ENCODE assay signal across 28 cellular contexts in genomic region chr10:108014145-108014901, GRCh38.
DNase-seq lines count a peak whose midpoint lies in the region; ATAC-seq, FAIRE-seq and TF ChIP-seq lines count a peak whose summit lies in the region.
"Had no signal": no experiment of that assay in that cellular context is flagged by ENCODE, and none has a peak within 500 bp of the region (broad histone marks: within the 10 kb centered on the region; RNA-seq: fewer than 3 reads in every experiment).

No MANE protein-coding gene starts in this region.

- ATAC-seq in GM21737 (IDR thresholded peaks at IDR 0.05; ENCODE audit: unreplicated experiment) (peak; percentile 54), HG03060 (IDR thresholded peaks at IDR 0.05; ENCODE audit: low read depth, unreplicated experiment) (peak; percentile 56)
- ATAC-seq: activated CD4-positive, CD25-positive, alpha-beta regulatory T cell treated with anti-CD3 and anti-CD28 coated beads, Interleukin-2, amount 50 U/mL, for 24 hours; activated CD8-positive, alpha-beta T cell treated with anti-CD3 and anti-CD28 coated beads, Interleukin-2, amount 10 ng/mL, durations not matched to agents 7 days and 5 days; esophagus mucosa; PC-3; sciatic nerve; stimulated activated naive CD8-positive, alpha-beta T cell treated with anti-CD3 and anti-CD28 coated beads, Interleukin-15, amount 100 ng/mL, for 72 hours had no signal

- H3K36me3 ChIP-seq in kidney (ENCODE audit: control insufficient read depth in 1 of 2, insufficient read depth in 2 of 2, low read length in 2 of 2): no peaks in the 10 kb centered on the region
- H3K36me3 ChIP-seq: upper lobe of left lung had no signal

- H3K36me3 Mint-ChIP-seq in T-helper 2 cell treated with Interferon-gamma antibody and Interleukin-4, amounts not matched to agents 5 μg/mL and 100 μg/mL, for 36 hours (ENCODE audit: low read depth): no peaks in the 10 kb centered on the region

- no peak overlapping the region for H3K4me3 Mint-ChIP-seq in T-helper 2 cell treated with Interferon-gamma antibody and Interleukin-4, amounts not matched to agents 5 μg/mL and 100 μg/mL, for 36 hours
- H3K4me3 Mint-ChIP-seq: activated CD8-positive, alpha-beta T cell treated with anti-CD3 and anti-CD28 coated beads, Interleukin-2, amount 10 ng/mL, durations not matched to agents 7 days and 5 days; stimulated activated naive CD8-positive, alpha-beta T cell treated with anti-CD3 and anti-CD28 coated beads, Interleukin-15, amount 100 ng/mL, for 72 hours had no signal

- FAIRE-seq in kidney (lab: Jason Lieb, UNC) (peak; percentile 29), D721Med (lab: Jason Lieb, UNC) (no peak)
- FAIRE-seq: colon had no signal

- H3K9ac ChIP-seq in kidney (ENCODE audit: low read length in 2 of 2): no peak overlapping the region

- no peak overlapping the region for H3K27ac ChIP-seq in kidney (ENCODE audit: low read depth in 2 of 2, low read length in 2 of 2)
- H3K27ac ChIP-seq: upper lobe of left lung had no signal

- no peak overlapping the region for H3K4me3 ChIP-seq in kidney (ENCODE audit: low read length in 2 of 2)
- H3K4me3 ChIP-seq: lung, upper lobe of left lung had no signal

- intact Hi-C loops in kidney (cut with DNase I): no loop called here

- peaks cover 2% of the 10 kb centered on the region for H3K4me1 Mint-ChIP-seq in T-helper 2 cell treated with Interferon-gamma antibody and Interleukin-4, amounts not matched to agents 5 μg/mL and 100 μg/mL, for 36 hours (ENCODE audit: low read depth)
- H3K4me1 Mint-ChIP-seq: stimulated activated naive CD8-positive, alpha-beta T cell treated with anti-CD3 and anti-CD28 coated beads, Interleukin-15, amount 100 ng/mL, for 72 hours had no signal

- no peaks in the 10 kb centered on the region for H3K27me3 Mint-ChIP-seq in T-helper 2 cell treated with Interferon-gamma antibody and Interleukin-4, amounts not matched to agents 5 μg/mL and 100 μg/mL, for 36 hours (ENCODE audit: low read depth)
- H3K27me3 Mint-ChIP-seq: stimulated activated naive CD8-positive, alpha-beta T cell treated with anti-CD3 and anti-CD28 coated beads, Interleukin-15, amount 100 ng/mL, for 72 hours had no signal

- no peaks in the 10 kb centered on the region for H3K9me3 ChIP-seq in kidney (ENCODE audit: control insufficient read depth in 1 of 2, low read length in 2 of 2)

- H3K4me1 ChIP-seq in kidney (ENCODE audit: control insufficient read depth in 1 of 2, insufficient read depth in 1 of 2, low read depth in 1 of 2, low read length in 2 of 2): no peaks in the 10 kb centered on the region
- H3K4me1 ChIP-seq: upper lobe of left lung had no signal

- H3K9me3 Mint-ChIP-seq in T-helper 2 cell treated with Interferon-gamma antibody and Interleukin-4, amounts not matched to agents 5 μg/mL and 100 μg/mL, for 36 hours: peaks cover 15% of the 10 kb centered on the region

- peak overlapping the region; percentile 13 for H3K27ac Mint-ChIP-seq in T-helper 2 cell treated with Interferon-gamma antibody and Interleukin-4, amounts not matched to agents 5 μg/mL and 100 μg/mL, for 36 hours
- H3K27ac Mint-ChIP-seq: activated CD8-positive, alpha-beta T cell treated with anti-CD3 and anti-CD28 coated beads, Interleukin-2, amount 10 ng/mL, durations not matched to agents 7 days and 5 days; stimulated activated naive CD8-positive, alpha-beta T cell treated with anti-CD3 and anti-CD28 coated beads, Interleukin-15, amount 100 ng/mL, for 72 hours had no signal

- DNase-seq in T-helper 2 cell treated with Interferon-gamma antibody and Interleukin-4, amounts not matched to agents 5 μg/mL and 100 μg/mL, for 36 hours (ENCODE audit: low spot score): no peak
- DNase-seq in T-helper 2 cell (no peak), kidney (no peak), D721Med (ENCODE audit: insufficient read length, low spot score) (no peak), GM13977 (ENCODE audit: low spot score) (no peak), inferior parietal cortex (ENCODE audit: extremely low spot score) (no peak)
- DNase-seq: 8988T; activated CD8-positive, alpha-beta T cell treated with anti-CD3 and anti-CD28 coated beads, Interleukin-2, amount 10 ng/mL, durations not matched to agents 7 days and 5 days; activated gamma-delta T cell treated with Interleukin-2 at 50 U/mL for 16 hours; activated T-cell treated with anti-CD3 and anti-CD28 coated beads, Interleukin-2, amount 50 U/mL, for 1 hour; DMS79 treated with DMSO at 0.1 percent for 48 hours; effector memory CD4-positive, alpha-beta T cell; H7; Kasumi-1; NCI-H1694 treated with DMSO at 0.1 percent for 48 hours; NCI-H774; PC-3; Right ventricle myocardium superior; stimulated activated naive CD8-positive, alpha-beta T cell treated with anti-CD3 and anti-CD28 coated beads, Interleukin-15, amount 100 ng/mL, for 72 hours; SW 1271; upper lobe of left lung had no signal

- no peak for TF ChIP-seq CTCF in kidney (IDR thresholded peaks at IDR 0.05; ENCODE audit: borderline replicate concordance, extremely low read depth, insufficient read depth)
- no peak for TF ChIP-seq CTCF in D721Med (IDR thresholded peaks at IDR 0.05; ENCODE audit: insufficient read depth, missing control alignments)
- no peak for TF ChIP-seq CTCF in GM13977 (IDR thresholded peaks at IDR 0.05; ENCODE audit: extremely low read depth, insufficient read depth, missing control alignments)

- in situ Hi-C loops in GM13977 (cut with MboI; ENCODE audit: low pct_unique_long_range_greater_than_20kb, low sequenced_read_pairs, unreplicated experiment): no loop called here
